6 cellular contexts compared by ENCODE assay signal in genomic region chr2:52629944-52630343, GRCh38.
"Had no signal": no experiment of that assay in that cellular context is flagged by ENCODE, and none has a peak within 500 bp of the region (broad histone marks: within the 10 kb centered on the region; RNA-seq: fewer than 3 reads in every experiment).

No MANE protein-coding gene starts in this region.

- H3K27ac Mint-ChIP-seq: GM23338, H9, IgD-negative memory B cell had no signal

- H3K4me2 ChIP-seq: GM23338 had no signal

- H3K4me3 Mint-ChIP-seq: GM23338, H9, IgD-negative memory B cell had no signal

- H3K27ac ChIP-seq: HL-60 had no signal

- H3K4me1 Mint-ChIP-seq: GM23338 had no signal

- DNase-seq: H9, HCEC 1CT had no signal

- H3K4me3 ChIP-seq: GM23338 had no signal

- H3K27me3 Mint-ChIP-seq: IgD-negative memory B cell had no signal

- H2AFZ ChIP-seq: GM23338 had no signal

- ATAC-seq: GM23338, HepG2 had no signal

- H3K36me3 Mint-ChIP-seq: IgD-negative memory B cell had no signal
